8 cellular contexts compared by ENCODE assay signal in the genomic region with DNA sequence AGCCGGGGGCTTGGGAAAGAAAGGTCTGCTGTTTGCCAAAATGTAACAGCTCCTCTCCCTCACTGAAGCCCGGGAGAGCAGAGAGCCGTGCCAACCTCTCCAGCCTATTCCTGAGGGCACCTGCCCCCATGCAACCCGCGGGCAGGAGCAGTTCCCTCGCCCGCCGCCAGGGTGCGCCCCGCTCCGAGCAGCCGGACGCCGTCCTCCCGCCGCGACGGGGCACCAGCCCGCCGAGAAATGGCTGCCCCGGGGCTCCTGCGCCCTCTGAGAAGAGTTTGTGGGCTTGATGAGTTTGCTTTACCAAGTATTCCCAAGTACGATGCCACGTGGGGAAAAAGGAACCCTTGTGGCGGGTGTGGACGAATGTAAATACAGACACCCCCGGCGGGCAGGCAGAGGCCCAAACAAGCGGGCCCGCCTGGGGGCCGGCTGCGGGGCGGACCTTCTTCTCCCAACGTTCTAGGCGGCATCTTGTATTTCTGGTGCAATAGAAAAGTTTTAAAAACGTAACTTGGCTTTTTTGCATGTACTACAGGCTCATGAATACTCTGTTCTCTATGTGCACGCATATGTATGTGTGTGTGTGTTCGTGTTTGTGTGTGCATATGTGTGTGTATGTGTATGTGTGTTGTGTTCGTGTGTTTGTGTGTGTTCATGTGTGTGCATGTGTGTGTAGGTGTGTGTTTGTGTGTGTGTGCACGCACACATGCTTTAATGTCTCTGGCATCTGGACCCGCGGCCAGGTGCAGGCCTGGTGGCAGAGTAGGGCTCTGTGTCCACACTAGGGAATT.
DNase-seq lines count a peak whose midpoint lies in the region; ATAC-seq and TF ChIP-seq lines count a peak whose summit lies in the region.

No MANE protein-coding gene starts in this region.

- intact Hi-C loops in posterior cingulate gyrus (cut with DNase I), result loop anchor here (1.0 kb wide), 1 partner anchor 169 kb away; no protein-coding TSS in a partner anchor

- peak overlapping the region; percentile 12 for H3K4me3 Mint-ChIP-seq in type B pancreatic cell

- H3K9me3 Mint-ChIP-seq in type B pancreatic cell, result no peaks in the 10 kb centered on the region

- TF ChIP-seq CTCF in type B pancreatic cell (conservative IDR thresholded peaks at IDR 0.05), result peak; percentile 98

- H3K4me1 Mint-ChIP-seq in type B pancreatic cell (ENCODE audit: unreplicated experiment), result peaks cover 36% of the 10 kb centered on the region

- ATAC-seq in GM18520 (IDR thresholded peaks at IDR 0.05; ENCODE audit: unreplicated experiment) (peak; percentile 65), HG03520 (IDR thresholded peaks at IDR 0.05; ENCODE audit: unreplicated experiment) (peak; percentile 89)

- H3K36me3 Mint-ChIP-seq in type B pancreatic cell, result no peaks in the 10 kb centered on the region

- H3K27ac Mint-ChIP-seq in type B pancreatic cell, result peak overlapping the region; percentile 50

- H3K27me3 Mint-ChIP-seq in type B pancreatic cell, result no peaks in the 10 kb centered on the region

- peak; percentile 77 for DNase-seq in AG08395 (ENCODE audit: low spot score)
- peak; percentile 46 for DNase-seq in RPMI7951 (ENCODE audit: low read depth)
- peak; percentile 67 for DNase-seq in activated effector memory CD4-positive, alpha-beta T cell treated with Interleukin-2 at 50 U/mL for 16 hours
- peak; percentile 34 for DNase-seq in globus pallidus (ENCODE audit: low spot score)
- peak in 9 of 10 donors; percentile 42 to 95 (median 71) for DNase-seq in posterior cingulate gyrus
- DNase-seq in type B pancreatic cell (ENCODE audit: extremely low spot score, unreplicated experiment), result no peak
